In the genomic region with DNA sequence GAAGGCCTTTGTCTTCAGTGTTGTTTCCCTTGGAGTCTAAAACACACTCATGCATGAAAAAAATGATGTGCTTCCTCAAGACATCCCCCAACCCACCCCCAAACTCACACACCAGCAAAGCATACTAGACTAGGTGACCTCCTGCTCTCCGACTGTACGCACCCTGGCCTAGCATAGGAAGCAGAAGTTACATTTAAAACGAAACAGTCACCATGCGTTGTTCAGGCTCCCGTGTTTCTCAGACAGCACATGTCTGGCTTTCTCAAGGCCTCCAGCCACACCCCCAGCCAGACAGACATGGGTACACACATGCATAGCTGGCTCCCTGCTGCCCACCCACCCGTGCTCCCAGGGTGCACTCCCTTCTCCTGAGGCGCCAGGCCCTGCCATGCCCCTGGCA, we compare ENCODE assay signal across 12 cellular contexts. TPM values are rescaled to one million over a fixed set of nuclear protein-coding genes. Genes with fewer than 3 reads are reported as not detected.
DNase-seq lines count a peak whose midpoint lies in the region; ATAC-seq and TF ChIP-seq lines count a peak whose summit lies in the region.
"Had no signal": no experiment of that assay in that cellular context is flagged by ENCODE, and none has a peak within 500 bp of the region (broad histone marks: within the 10 kb centered on the region; RNA-seq: fewer than 3 reads in every experiment).

No MANE protein-coding gene starts in this region.

- H3K36me3 ChIP-seq in GM23338 (ENCODE audit: insufficient read depth) (no peaks in the 10 kb centered on the region), SK-N-MC (ENCODE audit: insufficient read depth, low read length) (peaks cover 5% of the 10 kb centered on the region), transverse colon (peaks cover 0 to 15% (median under 1%) of the 10 kb centered on the region in 4 donors)

- H3K9ac ChIP-seq in SK-N-MC (ENCODE audit: insufficient read length), result peak overlapping the region; percentile 77
- H3K9ac ChIP-seq: GM23248 had no signal

- intact Hi-C loops in transverse colon (cut with DNase I; ENCODE audit: low total_unique reads), result loop anchor here (1.0 kb wide), 1 partner anchor 28 kb away; no protein-coding TSS in a partner anchor

- no peak for TF ChIP-seq EP300 in transverse colon (IDR thresholded peaks at IDR 0.05; ENCODE audit: low read depth)

- H3K36me3 Mint-ChIP-seq in GM23338 (ENCODE audit: low read depth), result 0 out of 3 replicates have a peak, but pooled peaks cover 6% of the 10 kb centered on the region
- H3K36me3 Mint-ChIP-seq in naive B cell, result no peaks in the 10 kb centered on the region

- no peaks in the 10 kb centered on the region for H3K9me2 ChIP-seq in GM23338 (ENCODE audit: insufficient read depth)

- no peak overlapping the region for H3K4me3 ChIP-seq in GM12865 (ENCODE audit: low read depth, low read length)
- no peak overlapping the region for H3K4me3 ChIP-seq in GM23338
- no peak overlapping the region for H3K4me3 ChIP-seq in SK-N-MC
- no peak overlapping the region for H3K4me3 ChIP-seq in transverse colon
- H3K4me3 ChIP-seq: GM23248, thoracic aorta had no signal

- H3K27ac Mint-ChIP-seq in GM23338 (peak overlapping the region; percentile 61), naive B cell (peak overlapping the region in 4 of 6 donors; percentile 42 to 86 (median 46))

- H3K79me2 ChIP-seq in GM23338 (replicated peaks; ENCODE audit: insufficient read depth), result no peaks in the 10 kb centered on the region

- peaks cover 2% of the 10 kb centered on the region for H3K27me3 Mint-ChIP-seq in GM23338 (ENCODE audit: insufficient read depth, low read depth, poor library complexity)
- H3K27me3 Mint-ChIP-seq in naive B cell, result no peaks in the 10 kb centered on the region

- H3K4me1 ChIP-seq in GM23338 (ENCODE audit: insufficient read depth) (no peaks in the 10 kb centered on the region), transverse colon (peaks cover 0 to 19% (median 5%) of the 10 kb centered on the region in 4 donors)

- no peak overlapping the region for H2AFZ ChIP-seq in GM23338
- H2AFZ ChIP-seq: GM23248 had no signal

- no peak for TF ChIP-seq POLR2A in transverse colon (IDR thresholded peaks at IDR 0.05)

- no peak for ATAC-seq in GM23338
- peak; percentile 17 to 39 for ATAC-seq in naive B cell (ENCODE audit: low read depth in 2 of 2)
- ATAC-seq in activated CD4-positive, CD25-positive, alpha-beta regulatory T cell treated with anti-CD3 and anti-CD28 coated beads, Interleukin-2, amount 50 U/mL, for 24 hours, result no peak
- ATAC-seq in HG02981 (IDR thresholded peaks at IDR 0.05; ENCODE audit: unreplicated experiment), result no peak

- 81% methylated on average over 7 of the region's 7 CpGs; no CpG with 5 or more reads in 1 of the 2 donors for WGBS in transverse colon (ENCODE audit: low coverage in 1 of 2), 2 donors

- H3K9me3 Mint-ChIP-seq in GM23338 (no peaks in the 10 kb centered on the region), naive B cell (no peaks in the 10 kb centered on the region)

- H3K9me3 ChIP-seq in SK-N-MC (ENCODE audit: low read depth, low read length) (no peaks in the 10 kb centered on the region), transverse colon (no peaks in the 10 kb centered on the region)
- H3K9me3 ChIP-seq: thoracic aorta had no signal

- in situ Hi-C loops in transverse colon (cut with MboI; ENCODE audit: low pct_ligation_motif_present in 1 of 4, low pct_unique_long_range_greater_than_20kb in 1 of 4, low sequenced_read_pairs in 3 of 4), result loop anchor here in 1 of 4 donors (25.0 kb wide), 1 partner anchor 207 kb away; no protein-coding TSS in a partner anchor

- H3K27ac ChIP-seq in GM23338 (ENCODE audit: low read depth) (no peak overlapping the region), SK-N-MC (peak overlapping the region; percentile 99), transverse colon (no peak overlapping the region)
- H3K27ac ChIP-seq: GM23248, thoracic aorta had no signal

- H3K27me3 ChIP-seq in GM23338 (ENCODE audit: insufficient read depth), result no peaks in the 10 kb centered on the region
- no peaks in the 10 kb centered on the region for H3K27me3 ChIP-seq in transverse colon

- DNase-seq in GM12865 (ENCODE audit: low read depth) (peak; percentile 70), GM23338 (ENCODE audit: low spot score) (no peak), SK-N-MC (ENCODE audit: low read depth, low spot score) (no peak), naive B cell (no peak), LoVo (ENCODE audit: low spot score) (no peak), transverse colon (no peak)
- DNase-seq: effector CD4-positive, alpha-beta T cell; GM23248 had no signal

- no peak overlapping the region for H3K4me2 ChIP-seq in GM23338

- no peaks in the 10 kb centered on the region for H4K20me1 ChIP-seq in GM23338 (replicated peaks; ENCODE audit: insufficient read depth)

- H3F3A ChIP-seq in GM23338 (replicated peaks; ENCODE audit: low read depth), result no peaks in the 10 kb centered on the region

- TF ChIP-seq CTCF in GM12865 (IDR thresholded peaks at IDR 0.05; ENCODE audit: insufficient read depth, low read depth, low read length, missing control alignments), result no peak
- no peak for TF ChIP-seq CTCF in GM23338 (conservative IDR thresholded peaks at IDR 0.05; ENCODE audit: low read depth in 2 of 2)
- no peak for TF ChIP-seq CTCF in transverse colon (IDR thresholded peaks at IDR 0.05)

- H3K4me3 Mint-ChIP-seq in GM23338, result no peak overlapping the region
- H3K4me3 Mint-ChIP-seq in naive B cell, result peak overlapping the region in 1 of 8 donors; percentile 9

- H3K4me1 Mint-ChIP-seq in GM23338 (no peaks in the 10 kb centered on the region; the same call in 2 of the 3 replicates), naive B cell (peaks cover 6 to 17% (median 10%) of the 10 kb centered on the region in 3 donors)

TF ChIP-seq in GM23338, 12 proteins besides CTCF, POLR2A, EP300 and RAD21 (continues in another document):
- TF ChIP-seq, protein P1, sequence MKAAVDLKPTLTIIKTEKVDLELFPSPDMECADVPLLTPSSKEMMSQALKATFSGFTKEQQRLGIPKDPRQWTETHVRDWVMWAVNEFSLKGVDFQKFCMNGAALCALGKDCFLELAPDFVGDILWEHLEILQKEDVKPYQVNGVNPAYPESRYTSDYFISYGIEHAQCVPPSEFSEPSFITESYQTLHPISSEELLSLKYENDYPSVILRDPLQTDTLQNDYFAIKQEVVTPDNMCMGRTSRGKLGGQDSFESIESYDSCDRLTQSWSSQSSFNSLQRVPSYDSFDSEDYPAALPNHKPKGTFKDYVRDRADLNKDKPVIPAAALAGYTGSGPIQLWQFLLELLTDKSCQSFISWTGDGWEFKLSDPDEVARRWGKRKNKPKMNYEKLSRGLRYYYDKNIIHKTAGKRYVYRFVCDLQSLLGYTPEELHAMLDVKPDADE (IDR thresholded peaks at IDR 0.05), result no peak

RNA-seq across cellular contexts. Expression of a gene that starts 28.7 kb away (rescaled TPM):
- not detected in 2 replicates for total RNA-seq in GM23338 (2014; rRNA removed; shearing (Covaris generic))
- not detected in 2 replicates for polyA plus RNA-seq in GM23338 (2016; fragmentation: Nextera tagmentation; extraction: Ambion mirVana)
- polyA plus RNA-seq in naive B cell (ENCODE audit: low read depth in 6 of 6), result not detected
- total RNA-seq in transverse colon, result under 1 TPM in 1 of 4 donors, not detected in 3; 0.48 TPM
- total RNA-seq: GM23248, LHCN-M2 had no signal

Comparison
In these comparisons a context has a peak if more than half of its experiments do, and no peak if none do; other contexts are left out.
1. ATAC-seq: peak in naive B cell (2 of 2); none in GM23338 (single experiment), activated CD4-positive, CD25-positive, alpha-beta regulatory T cell treated with anti-CD3 and anti-CD28 coated beads, Interleukin-2, amount 50 U/mL, for 24 hours (0 of 2) and HG02981 (single experiment).